In the genomic region with DNA sequence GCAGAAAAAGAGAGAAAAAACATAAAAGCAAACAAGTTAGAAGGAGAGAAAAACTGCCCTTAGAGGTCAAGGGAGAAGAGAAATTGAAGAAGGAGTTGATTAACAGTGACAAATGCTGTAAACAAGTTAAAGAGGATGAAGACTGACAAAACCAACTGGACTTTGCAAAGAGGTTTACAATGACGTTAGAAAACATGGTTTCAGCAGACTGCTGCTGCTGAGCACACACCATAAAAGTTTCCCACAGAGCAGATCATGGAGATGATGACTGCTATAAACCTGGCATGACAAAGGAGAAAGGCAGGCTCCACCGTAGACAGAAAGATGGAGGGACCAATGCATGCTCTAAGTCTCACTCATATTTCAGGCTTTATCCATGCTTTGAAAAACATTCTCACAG, we compare ENCODE assay signal across 26 cellular contexts.
A peak's percentile ranks its signal among the peaks of the same experiment; 100 is the strongest.
DNase-seq lines count a peak whose midpoint lies in the region; ATAC-seq, FAIRE-seq and TF ChIP-seq lines count a peak whose summit lies in the region.
"Had no signal": no experiment of that assay in that cellular context is flagged by ENCODE, and none has a peak within 500 bp of the region (broad histone marks: within the 10 kb centered on the region; RNA-seq: fewer than 3 reads in every experiment).

No MANE protein-coding gene starts in this region.

- no peak overlapping the region for H2BK120ac ChIP-seq in mesenchymal stem cell (ENCODE audit: low read depth, low read length)

- no TSS peak for BruUV-seq in PC-3 (replicated peaks; lab: Mats Ljungman, UMichigan)

- TF ChIP-seq CTCF in PC-3 (conservative IDR thresholded peaks at IDR 0.05; ENCODE audit: low read depth, low read length) (no peak), neural crest cell (conservative IDR thresholded peaks at IDR 0.05) (no peak), foreskin keratinocyte (conservative IDR thresholded peaks at IDR 0.05) (no peak)

- TF ChIP-seq POLR2A in GM12891 (IDR thresholded peaks at IDR 0.05; ENCODE audit: low read depth, low read length), result no peak

- H2BK5ac ChIP-seq in mesenchymal stem cell (ENCODE audit: low read depth, low read length, poor library complexity, severe bottlenecking), result no peak overlapping the region

- H3K27ac ChIP-seq in PC-3 (ENCODE audit: low read length) (no peak overlapping the region), mesenchymal stem cell (ENCODE audit: low read length, poor library complexity, severe bottlenecking) (no peak overlapping the region), foreskin keratinocyte (no peak overlapping the region)
- H3K27ac ChIP-seq: PC-9, SJSA1 had no signal

- ATAC-seq in PC-3 (peak; percentile 24; the same call in 1 of the 2 replicates), foreskin keratinocyte (no peak), GM19324 (IDR thresholded peaks at IDR 0.05; ENCODE audit: low FRiP score, unreplicated experiment) (no peak)
- ATAC-seq: HCT116, K562, Right ventricle myocardium inferior had no signal

- no peak overlapping the region for H3K4ac ChIP-seq in mesenchymal stem cell (ENCODE audit: low read depth in 1 of 2, low read length in 2 of 2)

- POLR2A ChIA-PET in PC-3 (lab: Charles Lee; ENCODE audit: unreplicated experiment), result no interaction called here

- H3K4me2 ChIP-seq in PC-3 (ENCODE audit: low read length) (no peak overlapping the region), mesenchymal stem cell (ENCODE audit: low read length, poor library complexity, severe bottlenecking) (no peak overlapping the region)
- H3K4me2 ChIP-seq: PC-9 had no signal

- no peak overlapping the region for H3K14ac ChIP-seq in mesenchymal stem cell (ENCODE audit: low read length in 2 of 2)

- H2AFZ ChIP-seq in PC-3 (ENCODE audit: low read length) (no peak overlapping the region), mesenchymal stem cell (ENCODE audit: low read depth, low read length) (no peak overlapping the region)
- H2AFZ ChIP-seq: PC-9 had no signal

- no peak overlapping the region for H4K8ac ChIP-seq in mesenchymal stem cell (ENCODE audit: low read length)

- H3K4me3 Mint-ChIP-seq in neural crest cell, result no peak overlapping the region

- peaks cover 17% of the 10 kb centered on the region for H3K36me3 Mint-ChIP-seq in neural crest cell (ENCODE audit: low read depth)

- H3K79me1 ChIP-seq in mesenchymal stem cell (replicated peaks; ENCODE audit: low read length, poor library complexity, severe bottlenecking), result no peaks in the 10 kb centered on the region

- intact Hi-C loops in PC-3 (cut with micrococcal nuclease), result no loop called here

- FAIRE-seq in GM12891 (lab: Jason Lieb, UNC), result peak; percentile 75
- FAIRE-seq: K562 had no signal

- H3K23ac ChIP-seq in mesenchymal stem cell (ENCODE audit: low read length in 2 of 2), result no peak overlapping the region

- WGBS in mesenchymal stem cell, result 14% methylated on average over 2 of the region's 2 CpGs

- no peak overlapping the region for H2AK5ac ChIP-seq in mesenchymal stem cell (ENCODE audit: low read length, severe bottlenecking)

- peak overlapping the region; percentile 59 for H3K27ac Mint-ChIP-seq in neural crest cell (ENCODE audit: unreplicated experiment)

- CTCF ChIA-PET in PC-3 (lab: Charles Lee), result no interaction called here

- H4K91ac ChIP-seq in mesenchymal stem cell (ENCODE audit: low read length), result no peak overlapping the region

- H3K79me2 ChIP-seq in PC-3 (ENCODE audit: low read length), result no peaks in the 10 kb centered on the region

- H3K36me3 ChIP-seq in PC-3 (ENCODE audit: low read depth, low read length), result peaks cover 40% of the 10 kb centered on the region
- peaks cover 0 to 4% of the 10 kb centered on the region in 2 experiments for H3K36me3 ChIP-seq in mesenchymal stem cell (ENCODE audit: control insufficient read depth in 1 of 2, insufficient read depth in 2 of 2, low read depth in 1 of 2, low read length in 2 of 2)

- H3K27me3 ChIP-seq in PC-3 (ENCODE audit: low read length), result no peaks in the 10 kb centered on the region
- no peaks in the 10 kb centered on the region for H3K27me3 ChIP-seq in mesenchymal stem cell (ENCODE audit: control insufficient read depth in 1 of 2, insufficient read depth in 1 of 2, low read length in 2 of 2)
- no peaks in the 10 kb centered on the region for H3K27me3 ChIP-seq in foreskin keratinocyte
- H3K27me3 ChIP-seq: BE2C, MG63, SJSA1 had no signal

- no peaks in the 10 kb centered on the region for H3F3A ChIP-seq in PC-3 (ENCODE audit: low read length, unreplicated experiment)

- peaks cover 5% of the 10 kb centered on the region for H3K4me1 Mint-ChIP-seq in neural crest cell

- H3K9ac ChIP-seq in PC-3 (ENCODE audit: low read length), result no peak overlapping the region
- no peak overlapping the region for H3K9ac ChIP-seq in mesenchymal stem cell (ENCODE audit: low read length)

- peak overlapping the region in 1 of 2 experiments; percentile 21 for H3K18ac ChIP-seq in mesenchymal stem cell (ENCODE audit: low read depth in 1 of 2, low read length in 2 of 2)

- H3K4me1 ChIP-seq in PC-3 (ENCODE audit: insufficient read depth, low read length) (peaks cover 5% of the 10 kb centered on the region; the same call in 1 of the 2 replicates), mesenchymal stem cell (ENCODE audit: control insufficient read depth, insufficient read depth, low read depth, low read length) (no peaks in the 10 kb centered on the region), foreskin keratinocyte (no peaks in the 10 kb centered on the region)
- H3K4me1 ChIP-seq: BE2C, SJSA1 had no signal

- H3K9me3 ChIP-seq in PC-3 (ENCODE audit: low read length) (no peaks in the 10 kb centered on the region), mesenchymal stem cell (ENCODE audit: control insufficient read depth, low read length) (no peaks in the 10 kb centered on the region)
- H3K9me3 ChIP-seq: BE2C, MG63, SJSA1 had no signal

- no peaks in the 10 kb centered on the region for H3K9me3 Mint-ChIP-seq in neural crest cell

- no peaks in the 10 kb centered on the region for H3K27me3 Mint-ChIP-seq in neural crest cell (ENCODE audit: low read depth)

- H3K4me3 ChIP-seq in PC-3 (ENCODE audit: low read length), result no peak overlapping the region
- no peak overlapping the region for H3K4me3 ChIP-seq in mesenchymal stem cell (ENCODE audit: insufficient read depth in 1 of 2, low read depth in 1 of 2, low read length in 2 of 2)
- H3K4me3 ChIP-seq: K562, MG63, PC-9, SJSA1 had no signal

- no peak overlapping the region for H2BK12ac ChIP-seq in mesenchymal stem cell (ENCODE audit: low read length in 2 of 2)

- H2BK15ac ChIP-seq in mesenchymal stem cell (ENCODE audit: low read depth, poor library complexity, severe bottlenecking), result no peak overlapping the region

- no peak for DNase-seq in GM12891 (ENCODE audit: insufficient read length, low spot score)
- no peak for DNase-seq in PC-3
- DNase-seq in mesenchymal stem cell, result peak; percentile 63
- no peak for DNase-seq in neural crest cell (ENCODE audit: low read depth, low spot score)
- DNase-seq in foreskin keratinocyte, result no peak
- no peak for DNase-seq in DMS153 treated with DMSO at 0.1 percent for 48 hours (lab: John Stamatoyannopoulos, UW; ENCODE audit: unreplicated experiment)
- DNase-seq in SKM-1 (lab: John Stamatoyannopoulos, UW; ENCODE audit: unreplicated experiment), result no peak
- DNase-seq: 8988T, ACHN, BE2C, Calu3, DMS153, Kasumi-1, MG63, NCI-H1105 treated with DMSO at 0.1 percent for 48 hours, NCI-H146, NCI-H1930, NCI-H2107, NCI-H524, NCI-H748 treated with DMSO at 0.1 percent for 48 hours, PC-9 had no signal

- no peaks in the 10 kb centered on the region for H3K9me2 ChIP-seq in PC-3 (replicated peaks; ENCODE audit: low read length)

- H4K20me1 ChIP-seq in PC-3 (ENCODE audit: low read length), result no peaks in the 10 kb centered on the region

TF ChIP-seq in GM12891, 5 proteins besides CTCF, POLR2A, EP300 and RAD21:
- no peak for TF ChIP-seq SPI1 (IDR thresholded peaks at IDR 0.05; ENCODE audit: low read depth, low read length)
- no peak for TF ChIP-seq TAF1 (IDR thresholded peaks at IDR 0.05; ENCODE audit: low read depth, low read length)
- TF ChIP-seq POLR2AphosphoS5 (IDR thresholded peaks at IDR 0.05; ENCODE audit: low read depth, low read length), result no peak
- no peak for TF ChIP-seq POU2F2 (IDR thresholded peaks at IDR 0.05; ENCODE audit: low read depth, low read length)
- no peak for TF ChIP-seq PAX5 (IDR thresholded peaks at IDR 0.05; ENCODE audit: insufficient read depth, low read length, severe bottlenecking)
